8 cellular contexts compared by ENCODE assay signal in the genomic region with DNA sequence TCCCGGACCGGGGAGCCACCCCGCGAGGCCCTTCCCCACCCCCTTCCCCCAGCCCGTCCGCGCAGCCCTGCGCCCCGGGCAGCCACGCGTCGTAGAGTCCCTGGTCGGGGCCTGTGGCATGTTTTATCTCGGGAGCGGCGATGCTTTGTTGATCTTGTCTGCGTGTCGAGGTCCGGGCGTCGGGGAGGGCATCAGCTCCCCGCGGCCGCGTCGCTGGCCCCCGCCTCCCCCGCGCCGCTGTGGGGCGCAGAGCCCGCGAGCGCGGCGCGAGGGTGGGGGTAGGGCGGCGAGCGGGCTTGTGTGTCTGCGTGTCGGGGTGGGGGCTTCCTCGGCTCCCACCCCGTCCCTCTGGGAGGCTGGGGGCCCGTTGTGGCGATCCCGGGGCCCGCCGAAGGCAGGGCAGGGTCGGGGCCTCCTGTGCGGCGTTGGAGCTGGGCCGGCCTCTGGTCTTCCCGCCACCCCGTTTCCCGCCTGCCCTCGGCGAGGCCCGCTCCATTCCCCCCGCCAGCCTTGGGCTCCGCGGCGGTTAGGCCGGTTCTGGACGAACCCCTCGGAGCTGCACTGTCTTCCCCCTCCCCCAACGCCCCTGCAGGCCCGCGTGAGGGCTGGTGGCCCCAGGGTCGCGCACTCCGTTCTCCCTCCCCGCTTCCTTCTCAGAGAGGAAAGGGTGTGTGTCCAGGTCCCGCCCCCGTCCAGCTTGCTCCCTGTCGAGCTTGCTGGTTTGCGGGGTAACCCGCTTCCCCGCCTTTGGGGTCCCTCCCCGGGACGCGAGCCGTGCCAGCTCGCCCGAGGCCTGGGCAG. TPM values are rescaled to one million over a fixed set of nuclear protein-coding genes. Genes with fewer than 3 reads are reported as not detected.
DNase-seq lines count a peak whose midpoint lies in the region; ATAC-seq and TF ChIP-seq lines count a peak whose summit lies in the region.

No MANE protein-coding gene starts in this region.

- DNase-seq in GM10248 (ENCODE audit: extremely low spot score) (peak; percentile 58), choroid plexus epithelial cell (ENCODE audit: low read depth) (peak; percentile 20), right lobe of liver (peak; percentile 72 to 78 (median 72)), DMS153 (lab: John Stamatoyannopoulos, UW) (no peak)
- DNase-seq in activated CD4-positive, CD25-positive, alpha-beta regulatory T cell treated with anti-CD3 and anti-CD28 coated beads, Interleukin-2, amount 50 U/mL, for 72 hours, result peak; percentile 55
- peak; percentile 21 to 39 for DNase-seq in stimulated activated CD4-positive, alpha-beta T cell treated with anti-CD3 and anti-CD28 coated beads, Interleukin-4, amount 100 ng/mL, for 4 hours

- peaks cover 0 to 10% (median 5%) of the 10 kb centered on the region in 4 donors for H3K4me1 ChIP-seq in right lobe of liver

- no CpG with 5 or more reads among the region's 85 CpGs for whole genome bisulfite sequencing in right lobe of liver (ENCODE audit: insufficient coverage, low coverage, low lambda C conversion rate, missing lambda C conversion rate)

- H3K36me3 ChIP-seq in KOPT-K1 (ENCODE audit: insufficient read depth, low read length), result no peaks in the 10 kb centered on the region
- H3K36me3 ChIP-seq in right lobe of liver, result no peaks in the 10 kb centered on the region

- intact Hi-C loops in right lobe of liver (cut with DNase I), result no loop called here

- TF ChIP-seq POLR2A in right lobe of liver (IDR thresholded peaks at IDR 0.05), result no peak

- peak overlapping the region; percentile 96 for H3K4me3 ChIP-seq in choroid plexus epithelial cell (ENCODE audit: low read depth, low read length)
- H3K4me3 ChIP-seq in right lobe of liver, result peak overlapping the region; percentile 87 to 92 (median 90)

- POLR2A ChIA-PET in GM10248 (lab: Yijun Ruan, JAX), result interaction anchor here (0.6 to 1.7 kb wide), 5 partner anchors 8 to 925 kb away, joined by 3 to 9 read pairs (median 4); a partner anchor contains a TSS

- H3K27me3 ChIP-seq in right lobe of liver, result no peaks in the 10 kb centered on the region

- H3K27ac ChIP-seq in KOPT-K1 (ENCODE audit: low read depth, low read length, poor library complexity, severe bottlenecking) (peak overlapping the region; percentile 96), right lobe of liver (peak overlapping the region; percentile 80 to 81 (median 81))

- CTCF ChIA-PET in GM10248 (lab: Yijun Ruan, JAX), result interaction anchor here (0.6 to 6.0 kb wide), 8 partner anchors 11 to 65 kb away, joined by 3 to 44 read pairs (median 6); a partner anchor contains a TSS

- ATAC-seq in GM21825 (IDR thresholded peaks at IDR 0.05; ENCODE audit: unreplicated experiment) (peak; percentile 29), right lobe of liver (peak; percentile 24 to 47 (median 33))

- H3K9me3 ChIP-seq in KOPT-K1 (ENCODE audit: insufficient read depth, low read length, poor library complexity, severe bottlenecking) (no peaks in the 10 kb centered on the region), right lobe of liver (no peaks in the 10 kb centered on the region)

- TF ChIP-seq CTCF in GM10248 (IDR thresholded peaks at IDR 0.05; ENCODE audit: control extremely low read depth, extremely low read depth, low read depth, missing control alignments), result peak; percentile 10
- no peak for TF ChIP-seq CTCF in choroid plexus epithelial cell (conservative IDR thresholded peaks at IDR 0.05; ENCODE audit: low read depth, low read length)
- no peak for TF ChIP-seq CTCF in right lobe of liver (IDR thresholded peaks at IDR 0.05)

RNA-seq across cellular contexts. Expression of a gene that starts 0.7 kb away (rescaled TPM):
- total RNA-seq in right lobe of liver, result 10 to 100 TPM; 13.3 to 24.3 (median 20.4) TPM

RNA-seq across cellular contexts. Expression of a gene that starts 16.9 kb away (rescaled TPM):
- total RNA-seq in right lobe of liver, result 10 to 100 TPM; 31.9 to 43.1 (median 34.2) TPM
